ENCODE assay signal across 1 cellular context in genomic region chr13:94632227-94632980, GRCh38.
TF ChIP-seq lines count a peak whose summit lies in the region.

No MANE protein-coding gene starts in this region.

TF ChIP-seq in K562, 482 proteins besides CTCF, POLR2A, EP300 and RAD21:
- TF ChIP-seq, protein P1, sequence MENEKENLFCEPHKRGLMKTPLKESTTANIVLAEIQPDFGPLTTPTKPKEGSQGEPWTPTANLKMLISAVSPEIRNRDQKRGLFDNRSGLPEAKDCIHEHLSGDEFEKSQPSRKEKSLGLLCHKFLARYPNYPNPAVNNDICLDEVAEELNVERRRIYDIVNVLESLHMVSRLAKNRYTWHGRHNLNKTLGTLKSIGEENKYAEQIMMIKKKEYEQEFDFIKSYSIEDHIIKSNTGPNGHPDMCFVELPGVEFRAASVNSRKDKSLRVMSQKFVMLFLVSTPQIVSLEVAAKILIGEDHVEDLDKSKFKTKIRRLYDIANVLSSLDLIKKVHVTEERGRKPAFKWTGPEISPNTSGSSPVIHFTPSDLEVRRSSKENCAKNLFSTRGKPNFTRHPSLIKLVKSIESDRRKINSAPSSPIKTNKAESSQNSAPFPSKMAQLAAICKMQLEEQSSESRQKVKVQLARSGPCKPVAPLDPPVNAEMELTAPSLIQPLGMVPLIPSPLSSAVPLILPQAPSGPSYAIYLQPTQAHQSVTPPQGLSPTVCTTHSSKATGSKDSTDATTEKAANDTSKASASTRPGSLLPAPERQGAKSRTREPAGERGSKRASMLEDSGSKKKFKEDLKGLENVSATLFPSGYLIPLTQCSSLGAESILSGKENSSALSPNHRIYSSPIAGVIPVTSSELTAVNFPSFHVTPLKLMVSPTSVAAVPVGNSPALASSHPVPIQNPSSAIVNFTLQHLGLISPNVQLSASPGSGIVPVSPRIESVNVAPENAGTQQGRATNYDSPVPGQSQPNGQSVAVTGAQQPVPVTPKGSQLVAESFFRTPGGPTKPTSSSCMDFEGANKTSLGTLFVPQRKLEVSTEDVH (IDR thresholded peaks at IDR 0.05; ENCODE audit: low read depth, partially characterized antibody), result no peak
- TF ChIP-seq GTF2E2 (tag; IDR thresholded peaks at IDR 0.05) (no peak), TRIM28 (IDR thresholded peaks at IDR 0.05) (no peak), ZNF318 (IDR thresholded peaks at IDR 0.05; ENCODE audit: borderline replicate concordance in 1 of 2, low read depth in 1 of 2) (no peak), ZZZ3 (IDR thresholded peaks at IDR 0.05) (no peak), YY1 (IDR thresholded peaks at IDR 0.05; ENCODE audit: borderline replicate concordance in 1 of 3, control insufficient read depth in 1 of 3, extremely low read depth in 1 of 3, insufficient read depth in 3 of 3, insufficient read length in 1 of 3, insufficient replicate concordance in 2 of 3, low read depth in 1 of 3, low read length in 2 of 3) (no peak), MAFK (IDR thresholded peaks at IDR 0.05; ENCODE audit: low read length) (peak; percentile 61), C11orf30 (IDR thresholded peaks at IDR 0.05; ENCODE audit: low read depth) (peak; percentile 70), EGR1 (conservative IDR thresholded peaks at IDR 0.05) (no peak), MAFG (tag; conservative IDR thresholded peaks at IDR 0.05) (0 out of 2 replicates have a peak, but pooled peaks have one; percentile 27), ZNF12 (CRISPR knock-in tag; IDR thresholded peaks at IDR 0.05) (no peak), ZNF316 (IDR thresholded peaks at IDR 0.05) (peak; percentile 72), MAFF (IDR thresholded peaks at IDR 0.05; ENCODE audit: low read length) (peak; percentile 63)
- TF ChIP-seq, protein P2, sequence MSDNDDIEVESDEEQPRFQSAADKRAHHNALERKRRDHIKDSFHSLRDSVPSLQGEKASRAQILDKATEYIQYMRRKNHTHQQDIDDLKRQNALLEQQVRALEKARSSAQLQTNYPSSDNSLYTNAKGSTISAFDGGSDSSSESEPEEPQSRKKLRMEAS (CRISPR knock-in tag; IDR thresholded peaks at IDR 0.05), result no peak
